In the genomic region with DNA sequence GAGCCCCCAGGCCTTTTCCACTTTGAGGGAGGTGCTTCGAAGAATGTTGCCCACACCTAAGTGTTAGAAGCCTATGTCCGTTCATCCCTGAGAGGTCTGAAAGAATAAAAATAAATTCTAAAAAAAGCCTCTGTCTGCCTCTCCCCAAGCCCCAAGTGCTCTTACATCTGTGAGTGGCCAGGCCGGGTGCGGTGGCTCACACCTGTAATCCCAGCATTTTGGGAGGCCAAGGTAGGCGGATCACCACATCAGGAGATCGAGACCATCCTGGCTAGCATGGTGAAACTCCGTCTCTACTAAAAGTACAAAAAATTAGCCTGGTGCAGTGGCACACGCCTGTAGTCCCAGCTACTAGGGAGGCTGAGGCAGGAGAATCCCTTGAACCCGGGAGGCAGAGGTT, we compare ENCODE assay signal across 5 cellular contexts. TPM values are rescaled to one million over a fixed set of nuclear protein-coding genes. Genes with fewer than 3 reads are reported as not detected.
"Had no signal": no experiment of that assay in that cellular context is flagged by ENCODE, and none has a peak within 500 bp of the region (broad histone marks: within the 10 kb centered on the region; RNA-seq: fewer than 3 reads in every experiment).

No MANE protein-coding gene starts in this region.

RNA-seq across cellular contexts. Expression of a gene that starts 19.6 kb away (rescaled TPM):
- total RNA-seq: GM23338, H1 had no signal
- polyA plus RNA-seq: IgD-negative memory B cell had no signal

RNA-seq across cellular contexts. Expression of a gene that starts 26.3 kb away (rescaled TPM):
- total RNA-seq: GM23338, H1, H9, HT-29 had no signal
- polyA plus RNA-seq: GM23338, H1, IgD-negative memory B cell had no signal
